In the genomic region with DNA sequence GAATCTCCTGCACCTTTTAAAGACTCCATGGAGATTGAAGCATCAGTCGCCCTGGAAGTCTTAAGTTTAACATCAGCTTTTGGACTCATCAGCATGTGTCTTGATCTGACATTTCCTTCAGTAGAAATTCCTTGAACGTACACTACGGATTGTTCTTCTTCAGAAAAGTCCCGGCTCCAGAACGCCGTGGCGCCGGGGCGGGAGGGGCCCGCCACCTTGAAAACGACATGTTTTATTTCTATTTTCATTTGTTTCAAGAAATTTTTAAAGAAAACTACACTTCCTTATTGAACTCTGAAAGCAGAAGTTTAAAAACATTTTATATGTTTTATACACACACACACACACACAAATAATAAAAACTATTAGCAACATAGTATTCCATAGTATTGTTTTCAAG, we compare ENCODE assay signal across 6 cellular contexts.
"Had no signal": no experiment of that assay in that cellular context is flagged by ENCODE, and none has a peak within 500 bp of the region (broad histone marks: within the 10 kb centered on the region; RNA-seq: fewer than 3 reads in every experiment).

No MANE protein-coding gene starts in this region.

- ATAC-seq: GM23338 had no signal

- H3K27ac Mint-ChIP-seq: GM23338, H9, IgD-negative memory B cell had no signal

- DNase-seq: H9, HCEC 1CT, HFFc6, KBM-7 had no signal

- H3K4me3 ChIP-seq: GM23338 had no signal

- H3K4me3 Mint-ChIP-seq: GM23338, H9, HFFc6, IgD-negative memory B cell had no signal

- H3K4me1 Mint-ChIP-seq: GM23338, H9, IgD-negative memory B cell had no signal

- H3K4me2 ChIP-seq: GM23338 had no signal

- H2AFZ ChIP-seq: GM23338 had no signal

- H3K9me3 Mint-ChIP-seq: GM23338, HFFc6 had no signal
